Comparison of ENCODE assay signal across 11 cellular contexts in genomic region chr2:188976545-188977268, GRCh38. TPM values are rescaled to one million over a fixed set of nuclear protein-coding genes. Genes with fewer than 3 reads are reported as not detected.
A peak's percentile ranks its signal among the peaks of the same experiment; 100 is the strongest.
DNase-seq lines count a peak whose midpoint lies in the region; ATAC-seq, FAIRE-seq and TF ChIP-seq lines count a peak whose summit lies in the region.
"Had no signal": no experiment of that assay in that cellular context is flagged by ENCODE, and none has a peak within 500 bp of the region (broad histone marks: within the 10 kb centered on the region; RNA-seq: fewer than 3 reads in every experiment).

No MANE protein-coding gene starts in this region.

- DNase-seq in NCI-H1092 treated with DMSO at 0.1 percent for 48 hours (lab: John Stamatoyannopoulos, UW) (peak; percentile 0), NCI-H1092 (lab: John Stamatoyannopoulos, UW) (no peak), left lobe of liver (ENCODE audit: low spot score) (no peak), tibial nerve (ENCODE audit: low spot score in 2 of 2) (no peak), GM19239 (ENCODE audit: insufficient read length, low spot score) (no peak), NCI-H446 treated with DMSO at 0.1 percent for 48 hours (lab: John Stamatoyannopoulos, UW) (no peak)
- DNase-seq: 8988T had no signal

- peaks cover 0 to 28% (median 5%) of the 10 kb centered on the region in 4 donors for H3K4me1 ChIP-seq in tibial nerve

- no peak for TF ChIP-seq POLR2A in tibial nerve (IDR thresholded peaks at IDR 0.05)

- peaks cover 0 to 3% (median 0%) of the 10 kb centered on the region in 5 experiments for H3K9me3 Mint-ChIP-seq in brain
- H3K9me3 Mint-ChIP-seq: stimulated activated effector memory CD8-positive, alpha-beta T cell treated with anti-CD3 and anti-CD28 coated beads, Interleukin-12 subunit alpha, Interleukin-12 subunit beta, amount 100 ng/mL, for 72 hours had no signal

- H3K4me3 ChIP-seq in tibial nerve = peak overlapping the region; percentile 30 to 53 (median 38)

- peak in 1 of 2 experiments; percentile 49 for TF ChIP-seq CTCF in brain (conservative IDR thresholded peaks at IDR 0.05)
- peak; percentile 39 to 73 (median 63) for TF ChIP-seq CTCF in tibial nerve (IDR thresholded peaks at IDR 0.05)

- peak overlapping the region in 3 of 5 experiments; percentile 70 to 96 (median 75) for H3K27ac Mint-ChIP-seq in brain
- H3K27ac Mint-ChIP-seq: stimulated activated effector memory CD8-positive, alpha-beta T cell treated with anti-CD3 and anti-CD28 coated beads, Interleukin-12 subunit alpha, Interleukin-12 subunit beta, amount 100 ng/mL, for 72 hours had no signal

- no peaks in the 10 kb centered on the region for H3K27me3 ChIP-seq in tibial nerve

- peak; percentile 63 for ATAC-seq in left lobe of liver
- ATAC-seq in GM21825 (IDR thresholded peaks at IDR 0.05; ENCODE audit: unreplicated experiment) = no peak
- ATAC-seq: stimulated activated effector memory CD8-positive, alpha-beta T cell treated with anti-CD3 and anti-CD28 coated beads, Interleukin-12 subunit alpha, Interleukin-12 subunit beta, amount 100 ng/mL, for 72 hours had no signal

- H3K36me3 Mint-ChIP-seq in brain = peaks cover 3% of the 10 kb centered on the region
- H3K36me3 Mint-ChIP-seq: stimulated activated effector memory CD8-positive, alpha-beta T cell treated with anti-CD3 and anti-CD28 coated beads, Interleukin-12 subunit alpha, Interleukin-12 subunit beta, amount 100 ng/mL, for 72 hours had no signal

- no peaks in the 10 kb centered on the region for H3K36me3 ChIP-seq in tibial nerve

- peak overlapping the region in 3 of 5 experiments; percentile 76 to 94 (median 86) for H3K4me3 Mint-ChIP-seq in brain
- H3K4me3 Mint-ChIP-seq: stimulated activated effector memory CD8-positive, alpha-beta T cell treated with anti-CD3 and anti-CD28 coated beads, Interleukin-12 subunit alpha, Interleukin-12 subunit beta, amount 100 ng/mL, for 72 hours had no signal

- peak overlapping the region; percentile 84 to 95 (median 86) for H3K27ac ChIP-seq in tibial nerve
- H3K27ac ChIP-seq: HL-60 had no signal

- peak in 1 of 2 donors; percentile 35 for TF ChIP-seq EP300 in tibial nerve (IDR thresholded peaks at IDR 0.05)

- H3K9me3 ChIP-seq in tibial nerve = no peaks in the 10 kb centered on the region

- no peak for FAIRE-seq in GM19239 (lab: Jason Lieb, UNC)

- H3K4me1 Mint-ChIP-seq in brain = peaks cover 9% of the 10 kb centered on the region
- H3K4me1 Mint-ChIP-seq: stimulated activated effector memory CD8-positive, alpha-beta T cell treated with anti-CD3 and anti-CD28 coated beads, Interleukin-12 subunit alpha, Interleukin-12 subunit beta, amount 100 ng/mL, for 72 hours had no signal

- 18 to 27% methylated on average over 8 of the region's 8 CpGs for WGBS in tibial nerve, 2 donors

- peaks cover under 1% of the 10 kb centered on the region for H3K27me3 Mint-ChIP-seq in brain

RNA-seq across cellular contexts. Expression of gene COL3A1, which starts 2.5 kb away (rescaled TPM):
- 13.5 TPM for polyA plus RNA-seq in brain (ENCODE audit: insufficient read depth, low read depth, low replicate concordance)
- 21.6 TPM for total RNA-seq in left lobe of liver
- total RNA-seq in tibial nerve = 100 to 1,000 TPM in 2 of 4 donors, 10 to 100 TPM in 2; 77.1 to 205 (median 115) TPM
